8 cellular contexts compared by ENCODE assay signal in genomic region chr12:57740656-57741412, GRCh38. TPM values are rescaled to one million over a fixed set of nuclear protein-coding genes. Genes with fewer than 3 reads are reported as not detected.
DNase-seq lines count a peak whose midpoint lies in the region; ATAC-seq and TF ChIP-seq lines count a peak whose summit lies in the region.

No MANE protein-coding gene starts in this region.

- H3K9ac ChIP-seq in endodermal cell (ENCODE audit: extremely low read depth, low read length, poor library complexity, severe bottlenecking), result no peak overlapping the region

- H3K27me3 ChIP-seq in endodermal cell (ENCODE audit: control insufficient read depth, insufficient read depth, low read length, poor library complexity, severe bottlenecking), result peaks cover 85% of the 10 kb centered on the region

- peak; percentile 55 for ATAC-seq in GM18873 (IDR thresholded peaks at IDR 0.05; ENCODE audit: low FRiP score, unreplicated experiment)
- peak; percentile 42 for ATAC-seq in HG02885 (IDR thresholded peaks at IDR 0.05; ENCODE audit: poor library complexity, unreplicated experiment)

- peak in 43 of 61 donors; percentile 19 to 89 (median 49) for DNase-seq in caudate nucleus (lab: John Stamatoyannopoulos, UW)
- peak; percentile 44 to 65 for DNase-seq in stimulated activated CD4-positive, alpha-beta T cell treated with anti-CD3 and anti-CD28 coated beads, Interleukin-4, amount 100 ng/mL, for 48 hours (ENCODE audit: low read depth in 2 of 2)
- no peak for DNase-seq in pons (ENCODE audit: low spot score)
- DNase-seq in middle frontal gyrus (ENCODE audit: extremely low spot score, low spot score), result no peak
- DNase-seq in endodermal cell, result no peak

- H3K36me3 Mint-ChIP-seq in T-helper 1 cell treated with Interleukin-12 subunit alpha and Interleukin-12 subunit beta and Interleukin-4 antibody, amounts not matched to agents 30 μg/mL and 1 μg/mL, for 36 hours (ENCODE audit: low read depth), result peaks cover 25% of the 10 kb centered on the region
- H3K36me3 Mint-ChIP-seq in endodermal cell (ENCODE audit: low read depth), result no peaks in the 10 kb centered on the region

- H3K4me3 ChIP-seq in endodermal cell (ENCODE audit: low read length), result no peak overlapping the region

- 79 to 88% methylated on average over 2 to 5 of the region's 5 CpGs for WGBS in endodermal cell (ENCODE audit: insufficient coverage in 1 of 2, insufficient read length in 1 of 2), 2 experiments

- no peaks in the 10 kb centered on the region for H3K9me3 Mint-ChIP-seq in T-helper 1 cell treated with Interleukin-12 subunit alpha and Interleukin-12 subunit beta and Interleukin-4 antibody, amounts not matched to agents 30 μg/mL and 1 μg/mL, for 36 hours
- H3K9me3 Mint-ChIP-seq in endodermal cell, result peaks cover 3% of the 10 kb centered on the region

- TF ChIP-seq CTCF in endodermal cell (conservative IDR thresholded peaks at IDR 0.05), result no peak

- H3K9me3 ChIP-seq in endodermal cell (ENCODE audit: control insufficient read depth, low read length), result no peaks in the 10 kb centered on the region

- peak overlapping the region; percentile 88 for H3K27ac Mint-ChIP-seq in T-helper 1 cell treated with Interleukin-12 subunit alpha and Interleukin-12 subunit beta and Interleukin-4 antibody, amounts not matched to agents 30 μg/mL and 1 μg/mL, for 36 hours
- no peak overlapping the region for H3K27ac Mint-ChIP-seq in endodermal cell

- H3K27me3 Mint-ChIP-seq in T-helper 1 cell treated with Interleukin-12 subunit alpha and Interleukin-12 subunit beta and Interleukin-4 antibody, amounts not matched to agents 30 μg/mL and 1 μg/mL, for 36 hours (ENCODE audit: low read depth), result no peaks in the 10 kb centered on the region
- peaks cover 77% of the 10 kb centered on the region for H3K27me3 Mint-ChIP-seq in endodermal cell (ENCODE audit: insufficient read depth)

- H3K36me3 ChIP-seq in endodermal cell (ENCODE audit: control insufficient read depth, insufficient read depth, low read length), result no peaks in the 10 kb centered on the region

- H3K4me3 Mint-ChIP-seq in T-helper 1 cell treated with Interleukin-12 subunit alpha and Interleukin-12 subunit beta and Interleukin-4 antibody, amounts not matched to agents 30 μg/mL and 1 μg/mL, for 36 hours, result peak overlapping the region; percentile 90
- H3K4me3 Mint-ChIP-seq in endodermal cell, result no peak overlapping the region

- H3K4me1 Mint-ChIP-seq in T-helper 1 cell treated with Interleukin-12 subunit alpha and Interleukin-12 subunit beta and Interleukin-4 antibody, amounts not matched to agents 30 μg/mL and 1 μg/mL, for 36 hours (ENCODE audit: low read depth), result peaks cover 41% of the 10 kb centered on the region
- H3K4me1 Mint-ChIP-seq in endodermal cell, result peaks cover 13% of the 10 kb centered on the region

- H3K27ac ChIP-seq in caudate nucleus (ENCODE audit: low read depth, low read length) (peak overlapping the region; percentile 69), endodermal cell (ENCODE audit: low read depth, low read length) (no peak overlapping the region)

- no peaks in the 10 kb centered on the region for H3K4me1 ChIP-seq in endodermal cell (ENCODE audit: control insufficient read depth, insufficient read depth, low read length)

RNA-seq across cellular contexts. Expression of gene AGAP2, which starts 2.3 kb away (rescaled TPM):
- under 1 TPM in 1 of 2 donors, not detected in 1; 0.44 TPM for total RNA-seq in endodermal cell
- polyA plus RNA-seq in endodermal cell (2013, experiment 1 of 2), result 4.9 TPM
- 3.9 TPM for polyA plus RNA-seq in endodermal cell (2013, experiment 2 of 2)

RNA-seq across cellular contexts. Expression of gene TSPAN31, which starts 4.0 kb away (rescaled TPM):
- 10 to 100 TPM; 21.7 to 27.8 TPM for total RNA-seq in endodermal cell
- polyA plus RNA-seq in endodermal cell (2013, experiment 1 of 2), result 36.0 TPM
- 29.0 TPM for polyA plus RNA-seq in endodermal cell (2013, experiment 2 of 2)

RNA-seq across cellular contexts. Expression of gene CDK4, which starts 11.3 kb away (rescaled TPM):
- total RNA-seq in endodermal cell, result 100 to 1,000 TPM; 144 to 186 TPM
- polyA plus RNA-seq in endodermal cell (2013, experiment 1 of 2), result 157 TPM
- polyA plus RNA-seq in endodermal cell (2013, experiment 2 of 2), result 137 TPM

RNA-seq across cellular contexts. Expression of gene MARCHF9, which starts 14.1 kb away (rescaled TPM):
- 10 to 100 TPM; 13.6 to 15.8 TPM for total RNA-seq in endodermal cell
- polyA plus RNA-seq in endodermal cell (2013, experiment 1 of 2), result 10.2 TPM
- 7.9 TPM for polyA plus RNA-seq in endodermal cell (2013, experiment 2 of 2)

RNA-seq across cellular contexts. Expression of gene CYP27B1, which starts 26.0 kb away (rescaled TPM):
- total RNA-seq in endodermal cell, result 1 to 10 TPM; 2.4 to 3.1 TPM
- 0.57 TPM for polyA plus RNA-seq in endodermal cell (2013, experiment 1 of 2)
- 0.58 TPM for polyA plus RNA-seq in endodermal cell (2013, experiment 2 of 2)

Comparison
In these comparisons a context has a peak if more than half of its experiments do, and no peak if none do; other contexts are left out.
1. DNase-seq: peak in caudate nucleus (43 of 61) and stimulated activated CD4-positive, alpha-beta T cell treated with anti-CD3 and anti-CD28 coated beads, Interleukin-4, amount 100 ng/mL, for 48 hours (2 of 2); none in pons (single experiment), middle frontal gyrus (single experiment) and endodermal cell (single experiment).